ENCODE assay signal across 1 cellular context in genomic region chr12:14930299-14930698, GRCh38.
TF ChIP-seq lines count a peak whose summit lies in the region.

No MANE protein-coding gene starts in this region.

TF ChIP-seq in IMR-90, 13 proteins besides CTCF, POLR2A, EP300 and RAD21:
- TF ChIP-seq ELK1 (IDR thresholded peaks at IDR 0.05; ENCODE audit: borderline replicate concordance, low read depth, low read length): no peak
- TF ChIP-seq SMC3 (IDR thresholded peaks at IDR 0.05; ENCODE audit: low read depth, low read length): no peak
- TF ChIP-seq RFX5 (IDR thresholded peaks at IDR 0.05; ENCODE audit: low read depth, low read length): no peak
- no peak for TF ChIP-seq MXI1 (IDR thresholded peaks at IDR 0.05; ENCODE audit: borderline replicate concordance, low read depth, low read length)
- TF ChIP-seq BHLHE40 (IDR thresholded peaks at IDR 0.05; ENCODE audit: low read depth, low read length): no peak
- TF ChIP-seq CHD1 (IDR thresholded peaks at IDR 0.05; ENCODE audit: low read depth, low read length): no peak
- no peak for TF ChIP-seq NFE2L2 (IDR thresholded peaks at IDR 0.05; ENCODE audit: low read depth, low read length)
- TF ChIP-seq MAZ (IDR thresholded peaks at IDR 0.05; ENCODE audit: borderline replicate concordance, low read depth, low read length): no peak
- TF ChIP-seq RCOR1 (IDR thresholded peaks at IDR 0.05; ENCODE audit: insufficient replicate concordance, low read length): no peak
- no peak for TF ChIP-seq USF2 (IDR thresholded peaks at IDR 0.05; ENCODE audit: low read depth, low read length)
- no peak for TF ChIP-seq CEBPB (IDR thresholded peaks at IDR 0.05; ENCODE audit: low read depth, low read length)
- no peak for TF ChIP-seq MAFK (IDR thresholded peaks at IDR 0.05; ENCODE audit: low read depth, low read length)
- no peak for TF ChIP-seq FOS (IDR thresholded peaks at IDR 0.05; ENCODE audit: low read depth, low read length)
TF ChIP-seq in IMR-90: peak in this region for 0.
